ENCODE assay signal across 14 cellular contexts in the genomic region with DNA sequence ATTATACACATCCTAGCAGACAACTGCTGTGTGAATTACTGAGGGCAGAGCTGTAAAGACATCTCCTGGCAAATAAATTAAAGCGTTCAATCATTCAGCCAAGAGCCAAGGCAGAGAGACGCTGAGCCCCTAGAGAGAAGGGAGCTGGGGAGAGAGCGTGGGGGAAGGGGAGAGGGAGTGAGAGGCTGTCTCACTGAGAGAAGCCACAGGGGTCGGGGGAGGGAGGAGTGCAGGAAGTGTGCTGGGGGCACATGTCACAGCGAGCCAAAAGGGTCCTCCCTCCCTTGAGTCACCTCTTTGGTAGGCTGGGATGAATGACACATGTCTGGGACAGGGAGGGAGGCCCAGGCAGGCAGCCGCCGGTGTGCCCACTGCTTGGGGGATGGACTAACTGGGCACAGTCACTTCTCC. TPM values are rescaled to one million over a fixed set of nuclear protein-coding genes. Genes with fewer than 3 reads are reported as not detected.
DNase-seq lines count a peak whose midpoint lies in the region; ATAC-seq and TF ChIP-seq lines count a peak whose summit lies in the region.
"Had no signal": no experiment of that assay in that cellular context is flagged by ENCODE, and none has a peak within 500 bp of the region (broad histone marks: within the 10 kb centered on the region; RNA-seq: fewer than 3 reads in every experiment).

No MANE protein-coding gene starts in this region.

- POLR2A ChIA-PET in HEK293 (lab: Yijun Ruan, JAX), result no interaction called here
- POLR2A ChIA-PET in WTC11 (lab: Charles Lee), result no interaction called here
- POLR2A ChIA-PET in naive thymus-derived CD8-positive, alpha-beta T cell (lab: Charles Lee), result interaction anchor here (0.7 to 1.8 kb wide), 3 partner anchors 15 to 23 kb away, joined by 3 to 8 read pairs (median 3); no protein-coding TSS in a partner anchor
- POLR2A ChIA-PET in naive thymus-derived CD4-positive, alpha-beta T cell (lab: Charles Lee), result interaction anchor here (0.6 to 1.9 kb wide), 2 partner anchors 21 to 36 kb away, joined by 3 to 5 read pairs; a partner anchor contains a TSS

- no peak overlapping the region for H3K27ac Mint-ChIP-seq in WTC11
- peak overlapping the region in 6 of 10 donors; percentile 1 to 84 (median 40) for H3K27ac Mint-ChIP-seq in naive thymus-derived CD8-positive, alpha-beta T cell
- H3K27ac Mint-ChIP-seq in naive thymus-derived CD4-positive, alpha-beta T cell, result peak overlapping the region in 1 of 9 donors; percentile 33
- H3K27ac Mint-ChIP-seq: natural killer cell treated with Interleukin-12 subunit alpha and Interleukin-12 subunit beta and Interleukin-15 and Interleukin-18, amount 100 ng/mL, for 72 hours had no signal

- CTCF ChIA-PET in HEK293 (lab: Yijun Ruan, JAX) (interaction anchor here (0.9 kb wide), 1 partner anchor 118 kb away, joined by 7 read pairs; no protein-coding TSS in a partner anchor), WTC11 (lab: Charles Lee) (interaction anchor here (1.4 to 4.2 kb wide), 3 partner anchors 21 to 141 kb away, joined by 4 to 22 read pairs (median 12); a partner anchor contains a TSS)
- CTCF ChIA-PET in naive thymus-derived CD4-positive, alpha-beta T cell (lab: Charles Lee), result interaction anchor here (1.1 kb wide), 1 partner anchor 15 kb away, joined by 4 read pairs; no protein-coding TSS in a partner anchor

- H3K4me3 Mint-ChIP-seq in WTC11, result no peak overlapping the region
- H3K4me3 Mint-ChIP-seq in naive thymus-derived CD8-positive, alpha-beta T cell, result peak overlapping the region in 9 of 10 donors; percentile 16 to 77 (median 45)
- H3K4me3 Mint-ChIP-seq in naive thymus-derived CD4-positive, alpha-beta T cell, result no peak overlapping the region
- H3K4me3 Mint-ChIP-seq: natural killer cell treated with Interleukin-12 subunit alpha and Interleukin-12 subunit beta and Interleukin-15 and Interleukin-18, amount 100 ng/mL, for 72 hours had no signal

- H3K4me1 ChIP-seq in HEK293 (ENCODE audit: control insufficient read depth, insufficient read depth, low read length), result peaks cover 3% of the 10 kb centered on the region
- H3K4me1 ChIP-seq in naive thymus-derived CD4-positive, alpha-beta T cell (ENCODE audit: control insufficient read depth in 2 of 2, insufficient read depth in 2 of 2, low read length in 2 of 2), result peaks cover 11% of the 10 kb centered on the region in 2 donors
- H3K4me1 ChIP-seq: transverse colon had no signal

- TF ChIP-seq CTCF in HEK293 (tag by site-specific recombination; IDR thresholded peaks at IDR 0.05), result no peak
- TF ChIP-seq CTCF in WTC11 (IDR thresholded peaks at IDR 0.05), result no peak
- TF ChIP-seq CTCF in GM13977 (IDR thresholded peaks at IDR 0.05; ENCODE audit: extremely low read depth, insufficient read depth, missing control alignments), result no peak

- in situ Hi-C loops in GM13977 (cut with MboI; ENCODE audit: low pct_unique_long_range_greater_than_20kb, low sequenced_read_pairs, unreplicated experiment), result loop anchor here (10.0 kb wide), 1 partner anchor 56 kb away; no protein-coding TSS in a partner anchor

- no peaks in the 10 kb centered on the region for H3K36me3 ChIP-seq in HEK293 (ENCODE audit: control insufficient read depth in 2 of 2, insufficient read depth in 1 of 2, low read length in 2 of 2)
- no peaks in the 10 kb centered on the region for H3K36me3 ChIP-seq in naive thymus-derived CD4-positive, alpha-beta T cell (ENCODE audit: control insufficient read depth in 2 of 3, insufficient read depth in 3 of 3, low read length in 3 of 3)
- H3K36me3 ChIP-seq: brain microvascular endothelial cell, transverse colon had no signal

- no peaks in the 10 kb centered on the region for H3K9me3 Mint-ChIP-seq in WTC11
- H3K9me3 Mint-ChIP-seq in naive thymus-derived CD8-positive, alpha-beta T cell, result no peaks in the 10 kb centered on the region
- H3K9me3 Mint-ChIP-seq in naive thymus-derived CD4-positive, alpha-beta T cell, result no peaks in the 10 kb centered on the region
- H3K9me3 Mint-ChIP-seq: natural killer cell treated with Interleukin-12 subunit alpha and Interleukin-12 subunit beta and Interleukin-15 and Interleukin-18, amount 100 ng/mL, for 72 hours had no signal

- H3K27me3 Mint-ChIP-seq in WTC11 (ENCODE audit: low read depth), result no peaks in the 10 kb centered on the region; the same call in 1 of the 2 replicates
- no peaks in the 10 kb centered on the region for H3K27me3 Mint-ChIP-seq in naive thymus-derived CD8-positive, alpha-beta T cell
- H3K27me3 Mint-ChIP-seq in naive thymus-derived CD4-positive, alpha-beta T cell, result peaks cover 0 to 5% (median 0%) of the 10 kb centered on the region in 5 donors
- H3K27me3 Mint-ChIP-seq: natural killer cell treated with Interleukin-12 subunit alpha and Interleukin-12 subunit beta and Interleukin-15 and Interleukin-18, amount 100 ng/mL, for 72 hours had no signal

- H3K4me1 Mint-ChIP-seq in WTC11, result peaks cover 10% of the 10 kb centered on the region
- peaks cover 22 to 42% (median 34%) of the 10 kb centered on the region in 4 donors for H3K4me1 Mint-ChIP-seq in naive thymus-derived CD8-positive, alpha-beta T cell
- peaks cover 15 to 40% (median 21%) of the 10 kb centered on the region in 7 donors for H3K4me1 Mint-ChIP-seq in naive thymus-derived CD4-positive, alpha-beta T cell

- no peaks in the 10 kb centered on the region for H3K36me3 Mint-ChIP-seq in WTC11
- no peaks in the 10 kb centered on the region for H3K36me3 Mint-ChIP-seq in naive thymus-derived CD8-positive, alpha-beta T cell
- H3K36me3 Mint-ChIP-seq in naive thymus-derived CD4-positive, alpha-beta T cell, result peaks cover 0 to 3% (median 0%) of the 10 kb centered on the region in 5 donors
- H3K36me3 Mint-ChIP-seq: natural killer cell treated with Interleukin-12 subunit alpha and Interleukin-12 subunit beta and Interleukin-15 and Interleukin-18, amount 100 ng/mL, for 72 hours had no signal

- H3K27ac ChIP-seq in HEK293 (ENCODE audit: extremely low read depth, low read depth, low read length), result no peak overlapping the region
- no peak overlapping the region for H3K27ac ChIP-seq in naive thymus-derived CD4-positive, alpha-beta T cell (ENCODE audit: low read depth, low read length)
- H3K27ac ChIP-seq: brain microvascular endothelial cell, transverse colon had no signal

- no peaks in the 10 kb centered on the region for H3K27me3 ChIP-seq in naive thymus-derived CD4-positive, alpha-beta T cell (ENCODE audit: control insufficient read depth in 2 of 2, insufficient read depth in 2 of 2, low read length in 2 of 2)
- H3K27me3 ChIP-seq: brain microvascular endothelial cell, transverse colon had no signal

- intact Hi-C loops in naive thymus-derived CD4-positive, alpha-beta T cell (cut with micrococcal nuclease), result no loop called here

- no peaks in the 10 kb centered on the region for H3K9me3 ChIP-seq in HEK293 (ENCODE audit: control insufficient read depth, insufficient read depth, low read depth, low read length)
- H3K9me3 ChIP-seq in naive thymus-derived CD4-positive, alpha-beta T cell (ENCODE audit: control insufficient read depth in 2 of 3, low read length in 3 of 3), result no peaks in the 10 kb centered on the region
- H3K9me3 ChIP-seq: transverse colon had no signal

- H3K4me3 ChIP-seq in HEK293 (ENCODE audit: low read depth, low read length), result no peak overlapping the region
- H3K4me3 ChIP-seq in naive thymus-derived CD4-positive, alpha-beta T cell (ENCODE audit: low read length), result no peak overlapping the region
- H3K4me3 ChIP-seq: smooth muscle cell, transverse colon had no signal

- peak; percentile 19; the same call in 1 of the 2 replicates for ATAC-seq in WTC11
- peak; percentile 4 to 27 for ATAC-seq in naive thymus-derived CD8-positive, alpha-beta T cell
- ATAC-seq in naive thymus-derived CD4-positive, alpha-beta T cell, result no peak
- ATAC-seq: left lobe of liver had no signal

- peak; percentile 72 for DNase-seq in NCI-H1092 treated with DMSO at 0.1 percent for 48 hours (lab: John Stamatoyannopoulos, UW)
- no peak for DNase-seq in NCI-H1092 (lab: John Stamatoyannopoulos, UW)
- no peak for DNase-seq in WTC11 (ENCODE audit: low spot score)
- peak in 2 of 10 donors; percentile 16 for DNase-seq in naive thymus-derived CD8-positive, alpha-beta T cell
- DNase-seq in GM13977 (ENCODE audit: low spot score), result no peak
- DNase-seq in naive thymus-derived CD4-positive, alpha-beta T cell, result no peak
- DNase-seq in mucosa of gallbladder (ENCODE audit: low spot score), result no peak
- DNase-seq: brain microvascular endothelial cell, SHP77, transverse colon had no signal

TF ChIP-seq in HEK293, 187 proteins besides CTCF, POLR2A, EP300 and RAD21 (continues in another document):
- peak; percentile 74 for TF ChIP-seq ZNF423 (tag by site-specific recombination; IDR thresholded peaks at IDR 0.05)
- no peak for TF ChIP-seq TCF7L2 (IDR thresholded peaks at IDR 0.05; ENCODE audit: borderline replicate concordance, low read depth, low read length)
- peak; percentile 91 for TF ChIP-seq WT1 (tag by site-specific recombination; IDR thresholded peaks at IDR 0.05)

TF ChIP-seq in WTC11, 78 proteins besides CTCF, POLR2A, EP300 and RAD21 (continues in another document):
- TF ChIP-seq TCF7 (CRISPR knock-in tag; IDR thresholded peaks at IDR 0.05; ENCODE audit: low read depth), result no peak
- no peak for TF ChIP-seq ELF4 (CRISPR knock-in tag; IDR thresholded peaks at IDR 0.05; ENCODE audit: low read depth)
- TF ChIP-seq ZNF416 (CRISPR knock-in tag; IDR thresholded peaks at IDR 0.05), result no peak
- no peak for TF ChIP-seq TP53 (CRISPR knock-in tag; IDR thresholded peaks at IDR 0.05)
- TF ChIP-seq, protein P1, sequence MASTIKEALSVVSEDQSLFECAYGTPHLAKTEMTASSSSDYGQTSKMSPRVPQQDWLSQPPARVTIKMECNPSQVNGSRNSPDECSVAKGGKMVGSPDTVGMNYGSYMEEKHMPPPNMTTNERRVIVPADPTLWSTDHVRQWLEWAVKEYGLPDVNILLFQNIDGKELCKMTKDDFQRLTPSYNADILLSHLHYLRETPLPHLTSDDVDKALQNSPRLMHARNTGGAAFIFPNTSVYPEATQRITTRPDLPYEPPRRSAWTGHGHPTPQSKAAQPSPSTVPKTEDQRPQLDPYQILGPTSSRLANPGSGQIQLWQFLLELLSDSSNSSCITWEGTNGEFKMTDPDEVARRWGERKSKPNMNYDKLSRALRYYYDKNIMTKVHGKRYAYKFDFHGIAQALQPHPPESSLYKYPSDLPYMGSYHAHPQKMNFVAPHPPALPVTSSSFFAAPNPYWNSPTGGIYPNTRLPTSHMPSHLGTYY (CRISPR knock-in tag; IDR thresholded peaks at IDR 0.05), result no peak

RNA-seq across cellular contexts. Expression of a gene that starts 21.2 kb away (rescaled TPM):
- total RNA-seq in WTC11 (2021) (366 to 376 TPM (median 371 TPM) in 3 replicates), mucosa of gallbladder (68.0 TPM)
- total RNA-seq in naive thymus-derived CD8-positive, alpha-beta T cell, result 100 to 1,000 TPM; 102 to 103 TPM
- polyA plus RNA-seq in naive thymus-derived CD8-positive, alpha-beta T cell, result 100 to 1,000 TPM in 2 of 3 donors, 10 to 100 TPM in 1; 98.6 to 128 (median 121) TPM
- total RNA-seq in naive thymus-derived CD4-positive, alpha-beta T cell, result 100 to 1,000 TPM in 2 of 5 experiments, 10 to 100 TPM in 3; 63.6 to 165 (median 89.3) TPM
- polyA plus RNA-seq in naive thymus-derived CD4-positive, alpha-beta T cell, result 10 to 100 TPM; 85.6 to 95.1 TPM

Comparison
In these comparisons a context has a peak if more than half of its experiments do, and no peak if none do; other contexts are left out.
1. H3K4me3 Mint-ChIP-seq: peak in naive thymus-derived CD8-positive, alpha-beta T cell (9 of 10); none in WTC11 (single experiment) and naive thymus-derived CD4-positive, alpha-beta T cell (0 of 10).
2. POLR2A ChIA-PET loops: an anchor here in naive thymus-derived CD8-positive, alpha-beta T cell (0.7 to 1.8 kb wide) and naive thymus-derived CD4-positive, alpha-beta T cell (0.6 to 1.9 kb wide); none called in HEK293 and WTC11.